Comparison of ENCODE assay signal across 1 cellular context in the genomic region with DNA sequence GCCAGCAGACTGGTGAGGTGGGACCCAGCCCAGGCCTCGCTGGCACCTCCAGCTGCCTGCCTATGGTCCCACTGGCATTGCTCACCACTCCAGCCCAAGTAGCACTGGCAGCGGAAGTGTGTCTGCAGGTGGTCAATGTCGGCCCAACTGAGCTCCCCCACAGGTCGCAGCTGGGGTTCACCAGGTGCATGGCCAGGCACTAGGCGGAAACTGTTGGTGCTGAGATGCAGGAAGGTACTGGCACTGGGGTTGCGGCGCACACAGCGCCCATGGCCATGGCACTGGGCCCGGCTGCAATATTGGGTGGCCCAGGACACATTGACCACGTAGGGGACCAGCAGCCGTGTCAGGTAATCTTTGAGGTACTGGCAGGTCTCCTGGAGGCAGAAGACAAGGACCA.
TF ChIP-seq lines count a peak whose summit lies in the region.

No MANE protein-coding gene starts in this region.

TF ChIP-seq in H1, 55 proteins besides CTCF, POLR2A, EP300 and RAD21:
- no peak for TF ChIP-seq FOSL1 (IDR thresholded peaks at IDR 0.05; ENCODE audit: insufficient read depth, low read depth, low read length)
- TF ChIP-seq, protein P1, sequence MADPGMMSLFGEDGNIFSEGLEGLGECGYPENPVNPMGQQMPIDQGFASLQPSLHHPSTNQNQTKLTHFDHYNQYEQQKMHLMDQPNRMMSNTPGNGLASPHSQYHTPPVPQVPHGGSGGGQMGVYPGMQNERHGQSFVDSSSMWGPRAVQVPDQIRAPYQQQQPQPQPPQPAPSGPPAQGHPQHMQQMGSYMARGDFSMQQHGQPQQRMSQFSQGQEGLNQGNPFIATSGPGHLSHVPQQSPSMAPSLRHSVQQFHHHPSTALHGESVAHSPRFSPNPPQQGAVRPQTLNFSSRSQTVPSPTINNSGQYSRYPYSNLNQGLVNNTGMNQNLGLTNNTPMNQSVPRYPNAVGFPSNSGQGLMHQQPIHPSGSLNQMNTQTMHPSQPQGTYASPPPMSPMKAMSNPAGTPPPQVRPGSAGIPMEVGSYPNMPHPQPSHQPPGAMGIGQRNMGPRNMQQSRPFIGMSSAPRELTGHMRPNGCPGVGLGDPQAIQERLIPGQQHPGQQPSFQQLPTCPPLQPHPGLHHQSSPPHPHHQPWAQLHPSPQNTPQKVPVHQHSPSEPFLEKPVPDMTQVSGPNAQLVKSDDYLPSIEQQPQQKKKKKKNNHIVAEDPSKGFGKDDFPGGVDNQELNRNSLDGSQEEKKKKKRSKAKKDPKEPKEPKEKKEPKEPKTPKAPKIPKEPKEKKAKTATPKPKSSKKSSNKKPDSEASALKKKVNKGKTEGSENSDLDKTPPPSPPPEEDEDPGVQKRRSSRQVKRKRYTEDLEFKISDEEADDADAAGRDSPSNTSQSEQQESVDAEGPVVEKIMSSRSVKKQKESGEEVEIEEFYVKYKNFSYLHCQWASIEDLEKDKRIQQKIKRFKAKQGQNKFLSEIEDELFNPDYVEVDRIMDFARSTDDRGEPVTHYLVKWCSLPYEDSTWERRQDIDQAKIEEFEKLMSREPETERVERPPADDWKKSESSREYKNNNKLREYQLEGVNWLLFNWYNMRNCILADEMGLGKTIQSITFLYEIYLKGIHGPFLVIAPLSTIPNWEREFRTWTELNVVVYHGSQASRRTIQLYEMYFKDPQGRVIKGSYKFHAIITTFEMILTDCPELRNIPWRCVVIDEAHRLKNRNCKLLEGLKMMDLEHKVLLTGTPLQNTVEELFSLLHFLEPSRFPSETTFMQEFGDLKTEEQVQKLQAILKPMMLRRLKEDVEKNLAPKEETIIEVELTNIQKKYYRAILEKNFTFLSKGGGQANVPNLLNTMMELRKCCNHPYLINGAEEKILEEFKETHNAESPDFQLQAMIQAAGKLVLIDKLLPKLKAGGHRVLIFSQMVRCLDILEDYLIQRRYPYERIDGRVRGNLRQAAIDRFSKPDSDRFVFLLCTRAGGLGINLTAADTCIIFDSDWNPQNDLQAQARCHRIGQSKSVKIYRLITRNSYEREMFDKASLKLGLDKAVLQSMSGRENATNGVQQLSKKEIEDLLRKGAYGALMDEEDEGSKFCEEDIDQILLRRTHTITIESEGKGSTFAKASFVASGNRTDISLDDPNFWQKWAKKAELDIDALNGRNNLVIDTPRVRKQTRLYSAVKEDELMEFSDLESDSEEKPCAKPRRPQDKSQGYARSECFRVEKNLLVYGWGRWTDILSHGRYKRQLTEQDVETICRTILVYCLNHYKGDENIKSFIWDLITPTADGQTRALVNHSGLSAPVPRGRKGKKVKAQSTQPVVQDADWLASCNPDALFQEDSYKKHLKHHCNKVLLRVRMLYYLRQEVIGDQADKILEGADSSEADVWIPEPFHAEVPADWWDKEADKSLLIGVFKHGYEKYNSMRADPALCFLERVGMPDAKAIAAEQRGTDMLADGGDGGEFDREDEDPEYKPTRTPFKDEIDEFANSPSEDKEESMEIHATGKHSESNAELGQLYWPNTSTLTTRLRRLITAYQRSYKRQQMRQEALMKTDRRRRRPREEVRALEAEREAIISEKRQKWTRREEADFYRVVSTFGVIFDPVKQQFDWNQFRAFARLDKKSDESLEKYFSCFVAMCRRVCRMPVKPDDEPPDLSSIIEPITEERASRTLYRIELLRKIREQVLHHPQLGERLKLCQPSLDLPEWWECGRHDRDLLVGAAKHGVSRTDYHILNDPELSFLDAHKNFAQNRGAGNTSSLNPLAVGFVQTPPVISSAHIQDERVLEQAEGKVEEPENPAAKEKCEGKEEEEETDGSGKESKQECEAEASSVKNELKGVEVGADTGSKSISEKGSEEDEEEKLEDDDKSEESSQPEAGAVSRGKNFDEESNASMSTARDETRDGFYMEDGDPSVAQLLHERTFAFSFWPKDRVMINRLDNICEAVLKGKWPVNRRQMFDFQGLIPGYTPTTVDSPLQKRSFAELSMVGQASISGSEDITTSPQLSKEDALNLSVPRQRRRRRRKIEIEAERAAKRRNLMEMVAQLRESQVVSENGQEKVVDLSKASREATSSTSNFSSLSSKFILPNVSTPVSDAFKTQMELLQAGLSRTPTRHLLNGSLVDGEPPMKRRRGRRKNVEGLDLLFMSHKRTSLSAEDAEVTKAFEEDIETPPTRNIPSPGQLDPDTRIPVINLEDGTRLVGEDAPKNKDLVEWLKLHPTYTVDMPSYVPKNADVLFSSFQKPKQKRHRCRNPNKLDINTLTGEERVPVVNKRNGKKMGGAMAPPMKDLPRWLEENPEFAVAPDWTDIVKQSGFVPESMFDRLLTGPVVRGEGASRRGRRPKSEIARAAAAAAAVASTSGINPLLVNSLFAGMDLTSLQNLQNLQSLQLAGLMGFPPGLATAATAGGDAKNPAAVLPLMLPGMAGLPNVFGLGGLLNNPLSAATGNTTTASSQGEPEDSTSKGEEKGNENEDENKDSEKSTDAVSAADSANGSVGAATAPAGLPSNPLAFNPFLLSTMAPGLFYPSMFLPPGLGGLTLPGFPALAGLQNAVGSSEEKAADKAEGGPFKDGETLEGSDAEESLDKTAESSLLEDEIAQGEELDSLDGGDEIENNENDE (IDR thresholded peaks at IDR 0.05; ENCODE audit: insufficient replicate concordance, low read length): no peak
